ENCODE assay signal across 11 cellular contexts in genomic region chr5:62284946-62285891, GRCh38. TPM values are rescaled to one million over a fixed set of nuclear protein-coding genes. Genes with fewer than 3 reads are reported as not detected.
DNase-seq lines count a peak whose midpoint lies in the region; ATAC-seq and TF ChIP-seq lines count a peak whose summit lies in the region.
"Had no signal": no experiment of that assay in that cellular context is flagged by ENCODE, and none has a peak within 500 bp of the region (broad histone marks: within the 10 kb centered on the region; RNA-seq: fewer than 3 reads in every experiment).

No MANE protein-coding gene starts in this region.

- TF ChIP-seq EP300 in suprapubic skin (IDR thresholded peaks at IDR 0.05): no peak

- H3K27ac ChIP-seq in suprapubic skin: no peak overlapping the region
- H3K27ac ChIP-seq: parathyroid adenoma had no signal

- ATAC-seq in GM18873 (IDR thresholded peaks at IDR 0.05; ENCODE audit: low FRiP score, unreplicated experiment) (peak; percentile 78), HG02870 (IDR thresholded peaks at IDR 0.05; ENCODE audit: unreplicated experiment) (peak; percentile 78), left ventricle myocardium superior (no peak)

- intact Hi-C loops in left ventricle myocardium superior (cut with micrococcal nuclease): no loop called here

- no peaks in the 10 kb centered on the region for H3K27me3 ChIP-seq in suprapubic skin

- no peaks in the 10 kb centered on the region for H3K9me3 ChIP-seq in suprapubic skin

- no peak overlapping the region for H3K4me3 ChIP-seq in suprapubic skin

- WGBS in suprapubic skin: 82% methylated on average over 6 of the region's 6 CpGs

- TF ChIP-seq POLR2A in suprapubic skin (IDR thresholded peaks at IDR 0.05): no peak

- TF ChIP-seq CTCF in suprapubic skin (IDR thresholded peaks at IDR 0.05): no peak

- H3K4me1 ChIP-seq in suprapubic skin: no peaks in the 10 kb centered on the region
- H3K4me1 ChIP-seq: parathyroid adenoma had no signal

- peak; percentile 34 to 41 for DNase-seq in activated CD4-positive, alpha-beta T cell treated with anti-CD3 and anti-CD28 coated beads, Interleukin-2, amount 50 U/mL, for 4 hours
- peak; percentile 71 to 74 for DNase-seq in stimulated activated CD4-positive, alpha-beta T cell treated with anti-CD3 and anti-CD28 coated beads, Interleukin-2, amount 100 ng/mL, for 24 hours
- no peak for DNase-seq in left ventricle myocardium superior
- DNase-seq in suprapubic skin (ENCODE audit: low spot score in 2 of 2): no peak
- DNase-seq in KG1 (lab: John Stamatoyannopoulos, UW): no peak
- DNase-seq in D341Med (ENCODE audit: low spot score): no peak
- DNase-seq: foreskin fibroblast, GDM1 had no signal

- no peaks in the 10 kb centered on the region for H3K36me3 ChIP-seq in suprapubic skin

RNA-seq across cellular contexts. Expression of gene KIF2A, which starts 20.8 kb away (rescaled TPM):
- 9.3 TPM for total RNA-seq in left ventricle myocardium superior
- 10 to 100 TPM; 23.3 to 28.6 (median 25.0) TPM for total RNA-seq in suprapubic skin

Comparison
In these comparisons a context has a peak if more than half of its experiments do, and no peak if none do; other contexts are left out.
1. DNase-seq: peak in activated CD4-positive, alpha-beta T cell treated with anti-CD3 and anti-CD28 coated beads, Interleukin-2, amount 50 U/mL, for 4 hours (2 of 2) and stimulated activated CD4-positive, alpha-beta T cell treated with anti-CD3 and anti-CD28 coated beads, Interleukin-2, amount 100 ng/mL, for 24 hours (2 of 2); none in left ventricle myocardium superior (single experiment), suprapubic skin (0 of 2), KG1 (single experiment) and D341Med (single experiment).